Comparison of ENCODE assay signal across 20 cellular contexts in genomic region chr12:83121886-83122622, GRCh38.
DNase-seq lines count a peak whose midpoint lies in the region; ATAC-seq and TF ChIP-seq lines count a peak whose summit lies in the region.
"Had no signal": no experiment of that assay in that cellular context is flagged by ENCODE, and none has a peak within 500 bp of the region (broad histone marks: within the 10 kb centered on the region; RNA-seq: fewer than 3 reads in every experiment).

No MANE protein-coding gene starts in this region.

- no peak for TF ChIP-seq CTCF in WTC11 (IDR thresholded peaks at IDR 0.05)
- TF ChIP-seq CTCF in nephron progenitor cell (IDR thresholded peaks at IDR 0.05): no peak
- TF ChIP-seq CTCF in vagina (IDR thresholded peaks at IDR 0.05): no peak

- no peaks in the 10 kb centered on the region for H3K36me3 ChIP-seq in vagina
- H3K36me3 ChIP-seq: SJSA1, spleen had no signal

- H3K4me3 Mint-ChIP-seq in WTC11 (no peak overlapping the region), nephron progenitor cell (no peak overlapping the region)
- H3K4me3 Mint-ChIP-seq: CD8-positive, alpha-beta memory T cell; central memory CD8-positive, alpha-beta T cell; stimulated activated naive B cell treated with anti-CD40 and anti-IgM and Interleukin-4, amounts not matched to agents 10 μg/mL and 1 μg/mL and 100 μg/mL, for 72 hours; T-cell had no signal

- CTCF ChIA-PET in WTC11 (lab: Charles Lee): no interaction called here

- no peaks in the 10 kb centered on the region for H3K4me1 ChIP-seq in vagina
- H3K4me1 ChIP-seq: SJSA1, spleen had no signal

- no peak for ATAC-seq in WTC11
- no peak for ATAC-seq in HG03045 (IDR thresholded peaks at IDR 0.05; ENCODE audit: unreplicated experiment)
- ATAC-seq in HG02840 (IDR thresholded peaks at IDR 0.05; ENCODE audit: low FRiP score, unreplicated experiment): no peak
- ATAC-seq: stimulated activated naive B cell treated with anti-CD40 and anti-IgM and Interleukin-4, amounts not matched to agents 10 μg/mL and 1 μg/mL and 100 μg/mL, for 72 hours; T-cell had no signal

- POLR2A ChIA-PET in WTC11 (lab: Charles Lee): no interaction called here

- H3K9me3 ChIP-seq in vagina: no peaks in the 10 kb centered on the region
- H3K9me3 ChIP-seq: SJSA1, spleen had no signal

- H3K4me1 Mint-ChIP-seq in WTC11 (peaks cover 22% of the 10 kb centered on the region), nephron progenitor cell (peaks cover 14% of the 10 kb centered on the region)
- H3K4me1 Mint-ChIP-seq: CD8-positive, alpha-beta memory T cell; central memory CD8-positive, alpha-beta T cell; stimulated activated naive B cell treated with anti-CD40 and anti-IgM and Interleukin-4, amounts not matched to agents 10 μg/mL and 1 μg/mL and 100 μg/mL, for 72 hours; T-cell had no signal

- peak overlapping the region; percentile 50 for H3K27ac Mint-ChIP-seq in WTC11
- H3K27ac Mint-ChIP-seq in nephron progenitor cell: peak overlapping the region; percentile 84
- H3K27ac Mint-ChIP-seq: CD8-positive, alpha-beta memory T cell; stimulated activated naive B cell treated with anti-CD40 and anti-IgM and Interleukin-4, amounts not matched to agents 10 μg/mL and 1 μg/mL and 100 μg/mL, for 72 hours; T-cell had no signal

- TF ChIP-seq POLR2A in vagina (IDR thresholded peaks at IDR 0.05): no peak

- intact Hi-C loops in vagina (cut with DNase I): no loop called here

- DNase-seq in WTC11 (ENCODE audit: low spot score) (no peak), nephron progenitor cell (no peak), vagina (ENCODE audit: extremely low spot score in 2 of 2) (no peak), AG20443 (ENCODE audit: low spot score) (no peak)
- DNase-seq: activated T-cell treated with anti-CD3 and anti-CD28 coated beads, Interleukin-2, amount 50 U/mL, for 1 hour; AML-193; CD8-positive, alpha-beta memory T cell; glutamatergic neuron; Kasumi-1; mesendoderm; NCI-H1694 treated with DMSO at 0.1 percent for 48 hours; spleen; stimulated activated CD4-positive, alpha-beta T cell treated with anti-CD3 and anti-CD28 coated beads, Interleukin-4, amount 100 ng/mL, for 1 hour; stimulated activated naive B cell treated with anti-CD40 and anti-IgM and Interleukin-4, amounts not matched to agents 10 μg/mL and 1 μg/mL and 100 μg/mL, for 72 hours; T-cell had no signal

- H3K36me3 Mint-ChIP-seq in WTC11 (no peaks in the 10 kb centered on the region), nephron progenitor cell (ENCODE audit: low read depth) (peaks cover 31% of the 10 kb centered on the region)
- H3K36me3 Mint-ChIP-seq: stimulated activated naive B cell treated with anti-CD40 and anti-IgM and Interleukin-4, amounts not matched to agents 10 μg/mL and 1 μg/mL and 100 μg/mL, for 72 hours; T-cell had no signal

- H3K9me3 Mint-ChIP-seq in WTC11 (no peaks in the 10 kb centered on the region), nephron progenitor cell (peaks cover 33% of the 10 kb centered on the region)

- no peaks in the 10 kb centered on the region for H3K27me3 ChIP-seq in vagina
- H3K27me3 ChIP-seq: SJSA1, spleen had no signal

- peak overlapping the region; percentile 14 for H3K27ac ChIP-seq in cingulate gyrus (ENCODE audit: low read depth, low read length)
- peak overlapping the region; percentile 40 for H3K27ac ChIP-seq in vagina
- H3K27ac ChIP-seq: SJSA1, spleen had no signal

- H3K4me3 ChIP-seq in vagina: peak overlapping the region; percentile 18 to 26
- H3K4me3 ChIP-seq: SJSA1, spleen had no signal

- H3K27me3 Mint-ChIP-seq in WTC11 (ENCODE audit: low read depth) (no peaks in the 10 kb centered on the region), nephron progenitor cell (ENCODE audit: low read depth, poor library complexity) (no peaks in the 10 kb centered on the region)
- H3K27me3 Mint-ChIP-seq: CD8-positive, alpha-beta memory T cell; central memory CD8-positive, alpha-beta T cell; stimulated activated naive B cell treated with anti-CD40 and anti-IgM and Interleukin-4, amounts not matched to agents 10 μg/mL and 1 μg/mL and 100 μg/mL, for 72 hours; T-cell had no signal

TF ChIP-seq in WTC11, 78 proteins besides CTCF, POLR2A, EP300 and RAD21 (continues in another document):
- no peak for TF ChIP-seq MYBL2 (CRISPR knock-in tag; IDR thresholded peaks at IDR 0.05)
- TF ChIP-seq, protein P1, sequence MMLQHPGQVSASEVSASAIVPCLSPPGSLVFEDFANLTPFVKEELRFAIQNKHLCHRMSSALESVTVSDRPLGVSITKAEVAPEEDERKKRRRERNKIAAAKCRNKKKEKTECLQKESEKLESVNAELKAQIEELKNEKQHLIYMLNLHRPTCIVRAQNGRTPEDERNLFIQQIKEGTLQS (CRISPR knock-in tag; conservative IDR thresholded peaks at IDR 0.05): no peak
- no peak for TF ChIP-seq NFATC4 (CRISPR knock-in tag; IDR thresholded peaks at IDR 0.05)
- TF ChIP-seq, protein P2, sequence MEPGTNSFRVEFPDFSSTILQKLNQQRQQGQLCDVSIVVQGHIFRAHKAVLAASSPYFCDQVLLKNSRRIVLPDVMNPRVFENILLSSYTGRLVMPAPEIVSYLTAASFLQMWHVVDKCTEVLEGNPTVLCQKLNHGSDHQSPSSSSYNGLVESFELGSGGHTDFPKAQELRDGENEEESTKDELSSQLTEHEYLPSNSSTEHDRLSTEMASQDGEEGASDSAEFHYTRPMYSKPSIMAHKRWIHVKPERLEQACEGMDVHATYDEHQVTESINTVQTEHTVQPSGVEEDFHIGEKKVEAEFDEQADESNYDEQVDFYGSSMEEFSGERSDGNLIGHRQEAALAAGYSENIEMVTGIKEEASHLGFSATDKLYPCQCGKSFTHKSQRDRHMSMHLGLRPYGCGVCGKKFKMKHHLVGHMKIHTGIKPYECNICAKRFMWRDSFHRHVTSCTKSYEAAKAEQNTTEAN (CRISPR knock-in tag; IDR thresholded peaks at IDR 0.05): no peak
- TF ChIP-seq GRHL2 (CRISPR knock-in tag; IDR thresholded peaks at IDR 0.05; ENCODE audit: insufficient replicate concordance, severe bottlenecking): no peak
- TF ChIP-seq SMAD3 (CRISPR knock-in tag; IDR thresholded peaks at IDR 0.05; ENCODE audit: borderline replicate concordance): no peak
- TF ChIP-seq, protein P3, sequence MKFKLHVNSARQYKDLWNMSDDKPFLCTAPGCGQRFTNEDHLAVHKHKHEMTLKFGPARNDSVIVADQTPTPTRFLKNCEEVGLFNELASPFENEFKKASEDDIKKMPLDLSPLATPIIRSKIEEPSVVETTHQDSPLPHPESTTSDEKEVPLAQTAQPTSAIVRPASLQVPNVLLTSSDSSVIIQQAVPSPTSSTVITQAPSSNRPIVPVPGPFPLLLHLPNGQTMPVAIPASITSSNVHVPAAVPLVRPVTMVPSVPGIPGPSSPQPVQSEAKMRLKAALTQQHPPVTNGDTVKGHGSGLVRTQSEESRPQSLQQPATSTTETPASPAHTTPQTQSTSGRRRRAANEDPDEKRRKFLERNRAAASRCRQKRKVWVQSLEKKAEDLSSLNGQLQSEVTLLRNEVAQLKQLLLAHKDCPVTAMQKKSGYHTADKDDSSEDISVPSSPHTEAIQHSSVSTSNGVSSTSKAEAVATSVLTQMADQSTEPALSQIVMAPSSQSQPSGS (CRISPR knock-in tag; IDR thresholded peaks at IDR 0.05; ENCODE audit: borderline replicate concordance, low read depth): no peak
- TF ChIP-seq NR3C1 (CRISPR knock-in tag; conservative IDR thresholded peaks at IDR 0.05; ENCODE audit: low read depth): no peak
- no peak for TF ChIP-seq JAZF1 (CRISPR knock-in tag; IDR thresholded peaks at IDR 0.05)
- TF ChIP-seq JUN (CRISPR knock-in tag; IDR thresholded peaks at IDR 0.05): no peak
- no peak for TF ChIP-seq FOXK1 (CRISPR knock-in tag; IDR thresholded peaks at IDR 0.05)
- no peak for TF ChIP-seq OVOL2 (CRISPR knock-in tag; IDR thresholded peaks at IDR 0.05; ENCODE audit: borderline replicate concordance)
- TF ChIP-seq ATF6 (CRISPR knock-in tag; IDR thresholded peaks at IDR 0.05): no peak
- TF ChIP-seq KAT7 (CRISPR knock-in tag; IDR thresholded peaks at IDR 0.05; ENCODE audit: borderline replicate concordance): no peak
- TF ChIP-seq, protein P4, sequence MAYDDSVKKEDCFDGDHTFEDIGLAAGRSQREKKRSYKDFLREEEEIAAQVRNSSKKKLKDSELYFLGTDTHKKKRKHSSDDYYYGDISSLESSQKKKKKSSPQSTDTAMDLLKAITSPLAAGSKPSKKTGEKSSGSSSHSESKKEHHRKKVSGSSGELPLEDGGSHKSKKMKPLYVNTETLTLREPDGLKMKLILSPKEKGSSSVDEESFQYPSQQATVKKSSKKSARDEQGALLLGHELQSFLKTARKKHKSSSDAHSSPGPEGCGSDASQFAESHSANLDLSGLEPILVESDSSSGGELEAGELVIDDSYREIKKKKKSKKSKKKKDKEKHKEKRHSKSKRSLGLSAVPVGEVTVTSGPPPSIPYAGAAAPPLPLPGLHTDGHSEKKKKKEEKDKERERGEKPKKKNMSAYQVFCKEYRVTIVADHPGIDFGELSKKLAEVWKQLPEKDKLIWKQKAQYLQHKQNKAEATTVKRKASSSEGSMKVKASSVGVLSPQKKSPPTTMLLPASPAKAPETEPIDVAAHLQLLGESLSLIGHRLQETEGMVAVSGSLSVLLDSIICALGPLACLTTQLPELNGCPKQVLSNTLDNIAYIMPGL (CRISPR knock-in tag; IDR thresholded peaks at IDR 0.05): no peak
- TF ChIP-seq NR2C2 (CRISPR knock-in tag; IDR thresholded peaks at IDR 0.05): no peak
